ENCODE assay signal across 19 cellular contexts in the genomic region with DNA sequence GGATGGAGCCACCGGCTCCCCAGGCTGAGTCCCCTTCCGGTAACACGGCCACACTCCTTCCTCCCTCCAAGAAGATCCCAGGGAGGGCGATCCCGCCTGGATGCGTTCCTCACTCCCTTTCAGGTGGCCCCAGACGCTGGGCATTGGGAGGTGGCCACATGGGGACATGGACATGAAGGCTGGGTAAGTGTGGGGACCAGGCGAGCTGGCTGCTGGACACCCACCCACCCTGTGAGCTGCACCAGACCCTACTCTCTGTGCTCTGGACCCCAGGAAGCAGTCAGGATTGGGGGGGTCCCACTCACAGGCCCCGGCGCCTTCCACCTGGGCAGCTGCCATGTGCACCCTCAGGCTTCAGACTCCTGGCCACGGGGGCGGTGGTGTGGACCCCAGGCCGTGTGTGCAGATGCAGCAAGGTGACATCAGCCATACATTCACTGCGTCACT.
"Had no signal": no experiment of that assay in that cellular context is flagged by ENCODE, and none has a peak within 500 bp of the region (broad histone marks: within the 10 kb centered on the region; RNA-seq: fewer than 3 reads in every experiment).

No MANE protein-coding gene starts in this region.

- H3K27me3 ChIP-seq: body of pancreas, cardiac muscle cell, foreskin keratinocyte, tibial nerve had no signal

- H3K36me3 ChIP-seq: cardiac muscle cell, prostate gland, suprapubic skin, tibial nerve had no signal

- ATAC-seq: activated CD8-positive, alpha-beta T cell treated with anti-CD3 and anti-CD28 coated beads, Interleukin-2, amount 10 ng/mL, durations not matched to agents 7 days and 5 days; body of pancreas; foreskin keratinocyte; naive thymus-derived CD4-positive, alpha-beta T cell; stimulated activated effector memory CD8-positive, alpha-beta T cell treated with anti-CD3 and anti-CD28 coated beads, Interleukin-12 subunit alpha, Interleukin-12 subunit beta, amount 100 ng/mL, for 72 hours; stimulated activated naive CD8-positive, alpha-beta T cell treated with anti-CD3 and anti-CD28 coated beads, Interleukin-15, amount 100 ng/mL, for 72 hours had no signal

- H3K4me3 Mint-ChIP-seq: activated B cell treated with CpG ODN at 0.5 μM for 24 hours; activated CD8-positive, alpha-beta T cell treated with anti-CD3 and anti-CD28 coated beads, Interleukin-2, amount 10 ng/mL, durations not matched to agents 7 days and 5 days; activated naive CD4-positive, alpha-beta T cell treated with anti-CD3 and anti-CD28 coated beads, Interleukin-2, amount 10 ng/mL, durations not matched to agents 7 days and 5 days; naive thymus-derived CD4-positive, alpha-beta T cell; neural crest cell; stimulated activated effector memory CD8-positive, alpha-beta T cell treated with anti-CD3 and anti-CD28 coated beads, Interleukin-12 subunit alpha, Interleukin-12 subunit beta, amount 100 ng/mL, for 72 hours; stimulated activated naive CD8-positive, alpha-beta T cell treated with anti-CD3 and anti-CD28 coated beads, Interleukin-15, amount 100 ng/mL, for 72 hours; T-helper 1 cell treated with Interleukin-12 subunit alpha and Interleukin-12 subunit beta and Interleukin-4 antibody, amounts not matched to agents 30 μg/mL and 1 μg/mL, for 36 hours had no signal

- DNase-seq: activated B cell treated with CpG ODN at 0.5 μM for 24 hours; activated CD8-positive, alpha-beta T cell treated with anti-CD3 and anti-CD28 coated beads, Interleukin-2, amount 10 ng/mL, durations not matched to agents 7 days and 5 days; activated T-cell treated with anti-CD3 and anti-CD28 coated beads, Interleukin-2, amount 50 U/mL, for 48 hours; amygdala; body of pancreas; dermis blood vessel endothelial cell; effector CD8-positive, alpha-beta T cell; foreskin keratinocyte; naive thymus-derived CD4-positive, alpha-beta T cell; stimulated activated naive CD8-positive, alpha-beta T cell treated with anti-CD3 and anti-CD28 coated beads, Interleukin-15, amount 100 ng/mL, for 72 hours had no signal

- H3K9me3 ChIP-seq: prostate gland, suprapubic skin had no signal

- H3K27me3 Mint-ChIP-seq: activated B cell treated with CpG ODN at 0.5 μM for 24 hours; activated naive CD4-positive, alpha-beta T cell treated with anti-CD3 and anti-CD28 coated beads, Interleukin-2, amount 10 ng/mL, durations not matched to agents 7 days and 5 days had no signal

- H3K9me3 Mint-ChIP-seq: activated B cell treated with CpG ODN at 0.5 μM for 24 hours; activated naive CD4-positive, alpha-beta T cell treated with anti-CD3 and anti-CD28 coated beads, Interleukin-2, amount 10 ng/mL, durations not matched to agents 7 days and 5 days; neural crest cell; stimulated activated effector memory CD8-positive, alpha-beta T cell treated with anti-CD3 and anti-CD28 coated beads, Interleukin-12 subunit alpha, Interleukin-12 subunit beta, amount 100 ng/mL, for 72 hours; stimulated activated naive CD8-positive, alpha-beta T cell treated with anti-CD3 and anti-CD28 coated beads, Interleukin-15, amount 100 ng/mL, for 72 hours; T-helper 1 cell treated with Interleukin-12 subunit alpha and Interleukin-12 subunit beta and Interleukin-4 antibody, amounts not matched to agents 30 μg/mL and 1 μg/mL, for 36 hours had no signal

- H3K36me3 Mint-ChIP-seq: activated naive CD4-positive, alpha-beta T cell treated with anti-CD3 and anti-CD28 coated beads, Interleukin-2, amount 10 ng/mL, durations not matched to agents 7 days and 5 days; naive thymus-derived CD4-positive, alpha-beta T cell; stimulated activated effector memory CD8-positive, alpha-beta T cell treated with anti-CD3 and anti-CD28 coated beads, Interleukin-12 subunit alpha, Interleukin-12 subunit beta, amount 100 ng/mL, for 72 hours had no signal

- H3K27ac ChIP-seq: body of pancreas, cardiac muscle cell, foreskin keratinocyte, prostate gland, suprapubic skin, tibial nerve had no signal

- H3K4me3 ChIP-seq: body of pancreas, cardiac muscle cell, lung, prostate gland, suprapubic skin, tibial nerve had no signal

- H3K4me1 ChIP-seq: body of pancreas, foreskin keratinocyte, prostate gland, suprapubic skin had no signal

- H3K27ac Mint-ChIP-seq: activated B cell treated with CpG ODN at 0.5 μM for 24 hours; activated CD8-positive, alpha-beta T cell treated with anti-CD3 and anti-CD28 coated beads, Interleukin-2, amount 10 ng/mL, durations not matched to agents 7 days and 5 days; activated naive CD4-positive, alpha-beta T cell treated with anti-CD3 and anti-CD28 coated beads, Interleukin-2, amount 10 ng/mL, durations not matched to agents 7 days and 5 days; naive thymus-derived CD4-positive, alpha-beta T cell; stimulated activated effector memory CD8-positive, alpha-beta T cell treated with anti-CD3 and anti-CD28 coated beads, Interleukin-12 subunit alpha, Interleukin-12 subunit beta, amount 100 ng/mL, for 72 hours; stimulated activated naive CD8-positive, alpha-beta T cell treated with anti-CD3 and anti-CD28 coated beads, Interleukin-15, amount 100 ng/mL, for 72 hours; T-helper 1 cell treated with Interleukin-12 subunit alpha and Interleukin-12 subunit beta and Interleukin-4 antibody, amounts not matched to agents 30 μg/mL and 1 μg/mL, for 36 hours had no signal

- H3K4me1 Mint-ChIP-seq: activated B cell treated with CpG ODN at 0.5 μM for 24 hours; activated naive CD4-positive, alpha-beta T cell treated with anti-CD3 and anti-CD28 coated beads, Interleukin-2, amount 10 ng/mL, durations not matched to agents 7 days and 5 days; neural crest cell; stimulated activated effector memory CD8-positive, alpha-beta T cell treated with anti-CD3 and anti-CD28 coated beads, Interleukin-12 subunit alpha, Interleukin-12 subunit beta, amount 100 ng/mL, for 72 hours; stimulated activated naive CD8-positive, alpha-beta T cell treated with anti-CD3 and anti-CD28 coated beads, Interleukin-15, amount 100 ng/mL, for 72 hours had no signal
